ENCODE assay signal across 17 cellular contexts in genomic region chr3:126208182-126208581, GRCh38. TPM values are rescaled to one million over a fixed set of nuclear protein-coding genes. Genes with fewer than 3 reads are reported as not detected.
DNase-seq lines count a peak whose midpoint lies in the region; ATAC-seq, FAIRE-seq and TF ChIP-seq lines count a peak whose summit lies in the region.
"Had no signal": no experiment of that assay in that cellular context is flagged by ENCODE, and none has a peak within 500 bp of the region (broad histone marks: within the 10 kb centered on the region; RNA-seq: fewer than 3 reads in every experiment).

No MANE protein-coding gene starts in this region.

- ATAC-seq in K562, result no peak
- no peak for ATAC-seq in GM19023 (IDR thresholded peaks at IDR 0.05; ENCODE audit: unreplicated experiment)
- ATAC-seq: activated naive CD8-positive, alpha-beta T cell treated with anti-CD3 and anti-CD28 coated beads, Interleukin-2, amount 50 U/mL, for 24 hours had no signal

- H3K79me1 ChIP-seq in mesendoderm (ENCODE audit: low read length), result no peaks in the 10 kb centered on the region

- H3K4ac ChIP-seq in mesendoderm (ENCODE audit: low read depth, low read length), result no peak overlapping the region

- H3K4me1 ChIP-seq in K562 (replicated peaks in 1 of 2; ENCODE audit: control insufficient read depth in 2 of 2, insufficient read depth in 2 of 2, low read length in 2 of 2), result peaks cover 0 to 6% of the 10 kb centered on the region in 2 experiments; a peak in 2 of 5 replicates
- no peaks in the 10 kb centered on the region for H3K4me1 ChIP-seq in mesendoderm (ENCODE audit: control insufficient read depth, low read depth, low read length)
- peaks cover 3% of the 10 kb centered on the region for H3K4me1 ChIP-seq in ovary (ENCODE audit: insufficient read depth)

- no peaks in the 10 kb centered on the region for H3K9me1 ChIP-seq in K562 (ENCODE audit: control insufficient read depth, insufficient read depth, low read length)

- H3K27me3 ChIP-seq in K562 (ENCODE audit: control insufficient read depth in 2 of 2, insufficient read depth in 2 of 2, low read length in 2 of 2) (peaks cover 0 to 20% of the 10 kb centered on the region in 2 experiments; a peak in 3 of 5 replicates), mesendoderm (ENCODE audit: insufficient read depth, low read length, poor library complexity) (no peaks in the 10 kb centered on the region), ovary (no peaks in the 10 kb centered on the region)
- H3K27me3 ChIP-seq: sigmoid colon, uterus had no signal

- no peak overlapping the region for H2BK5ac ChIP-seq in mesendoderm (ENCODE audit: low read length)

- WGBS in K562 (ENCODE audit: insufficient coverage, low coverage, missing lambda C conversion rate), result 23% methylated on average over 2 of the region's 2 CpGs
- WGBS in mesendoderm (ENCODE audit: extremely low coverage, insufficient coverage, low lambda C conversion rate), result no CpG with 5 or more reads among the region's 2 CpGs
- WGBS in ovary, 3 donors, result 63 to 79% (median 75%) methylated on average over 2 of the region's 2 CpGs

- H3K36me3 ChIP-seq in K562 (ENCODE audit: control insufficient read depth, insufficient read depth, low read length) (no peaks in the 10 kb centered on the region), mesendoderm (ENCODE audit: control insufficient read depth, insufficient read depth, low read length) (no peaks in the 10 kb centered on the region), ovary (no peaks in the 10 kb centered on the region)
- H3K36me3 ChIP-seq: sigmoid colon, uterus had no signal

- H3K4me1 Mint-ChIP-seq in progenitor cell of endocrine pancreas (ENCODE audit: low read depth), result peaks cover 1% of the 10 kb centered on the region

- H3K27ac ChIP-seq in K562 (ENCODE audit: extremely low read depth, low read depth, low read length) (no peak overlapping the region), mesendoderm (ENCODE audit: low read depth, low read length) (no peak overlapping the region), ovary (no peak overlapping the region)
- H3K27ac ChIP-seq: sigmoid colon, uterus had no signal

- intact Hi-C loops in K562 (cut with micrococcal nuclease), result no loop called here
- intact Hi-C loops in ovary (cut with DNase I), result loop anchor here in 1 of 4 donors (10.0 kb wide), 1 partner anchor 73 kb away; no protein-coding TSS in a partner anchor

- POLR2A ChIA-PET in K562 (lab: Yijun Ruan, JAX), result no interaction called here

- no TSS peak for BruUV-seq in K562 (replicated peaks; lab: Mats Ljungman, UMichigan)

- no peak overlapping the region for H2BK15ac ChIP-seq in mesendoderm (replicated peaks; ENCODE audit: low read depth)

- in situ Hi-C loops in K562 (cut with MboI), result no loop called here

- H3K9me3 ChIP-seq in K562 (replicated peaks; ENCODE audit: control insufficient read depth, insufficient read depth, low read depth, low read length) (no peaks in the 10 kb centered on the region), ovary (no peaks in the 10 kb centered on the region)
- H3K9me3 ChIP-seq: sigmoid colon, uterus had no signal

- CTCF ChIA-PET in K562 (lab: Yijun Ruan, JAX; ENCODE audit: low intra/inter-chr PET ratio), result no interaction called here

- peaks cover 6% of the 10 kb centered on the region for H3K9me3 Mint-ChIP-seq in progenitor cell of endocrine pancreas (ENCODE audit: low read depth)
- H3K9me3 Mint-ChIP-seq: activated naive CD8-positive, alpha-beta T cell treated with anti-CD3 and anti-CD28 coated beads, Interleukin-2, amount 50 U/mL, for 24 hours; activated T-helper 1 cell treated with anti-CD3 and anti-CD28 coated beads, Interleukin-12 subunit alpha, Interleukin-12 subunit beta, Interleukin-2, Interleukin-4 antibody, amounts not matched to agents 30 ng/mL and 10 ng/mL and 1 ng/mL, durations not matched to agents 14 hours and 24 hours and 36 hours; central memory CD8-positive, alpha-beta T cell had no signal

- peak overlapping the region; percentile 2; the same call in 1 of the 2 replicates for H2AFZ ChIP-seq in K562 (ENCODE audit: low read depth, low read length)

- no peak overlapping the region for H3K27ac Mint-ChIP-seq in progenitor cell of endocrine pancreas
- H3K27ac Mint-ChIP-seq: activated naive CD8-positive, alpha-beta T cell treated with anti-CD3 and anti-CD28 coated beads, Interleukin-2, amount 50 U/mL, for 24 hours; activated T-helper 1 cell treated with anti-CD3 and anti-CD28 coated beads, Interleukin-12 subunit alpha, Interleukin-12 subunit beta, Interleukin-2, Interleukin-4 antibody, amounts not matched to agents 30 ng/mL and 10 ng/mL and 1 ng/mL, durations not matched to agents 14 hours and 24 hours and 36 hours had no signal

- no peak overlapping the region for H2AK5ac ChIP-seq in mesendoderm (ENCODE audit: low read length)

- no peak overlapping the region for H3K9ac ChIP-seq in K562 (ENCODE audit: insufficient read depth in 1 of 2, low read depth in 2 of 2, low read length in 2 of 2)
- H3K9ac ChIP-seq in mesendoderm (ENCODE audit: low read length), result no peak overlapping the region

- no peak overlapping the region for H4K5ac ChIP-seq in mesendoderm (ENCODE audit: low read length)

- no peak overlapping the region for H3K4me3 Mint-ChIP-seq in progenitor cell of endocrine pancreas (ENCODE audit: low read depth)
- H3K4me3 Mint-ChIP-seq: activated naive CD8-positive, alpha-beta T cell treated with anti-CD3 and anti-CD28 coated beads, Interleukin-2, amount 50 U/mL, for 24 hours; activated T-helper 1 cell treated with anti-CD3 and anti-CD28 coated beads, Interleukin-12 subunit alpha, Interleukin-12 subunit beta, Interleukin-2, Interleukin-4 antibody, amounts not matched to agents 30 ng/mL and 10 ng/mL and 1 ng/mL, durations not matched to agents 14 hours and 24 hours and 36 hours; central memory CD8-positive, alpha-beta T cell had no signal

- H3K23ac ChIP-seq in mesendoderm (ENCODE audit: low read length), result no peak overlapping the region

- FAIRE-seq in K562 (lab: Jason Lieb, UNC), result no peak
- FAIRE-seq: endometrium had no signal

- no peak overlapping the region for H4K8ac ChIP-seq in mesendoderm (ENCODE audit: low read depth, low read length)

- no peak overlapping the region for H2BK120ac ChIP-seq in mesendoderm (ENCODE audit: low read depth, low read length)

- TF ChIP-seq RAD21 in K562 (CRISPR knock-in tag; conservative IDR thresholded peaks at IDR 0.05 in 1 of 2, IDR thresholded peaks at IDR 0.05 in 1 of 2), result no peak

- TF ChIP-seq CTCF in AG10803 (conservative IDR thresholded peaks at IDR 0.05; ENCODE audit: low read length), result no peak
- no peak for TF ChIP-seq CTCF in K562 (IDR thresholded peaks at IDR 0.05 in 2 of 3, conservative IDR thresholded peaks at IDR 0.05 in 1 of 3; ENCODE audit: insufficient read depth in 2 of 3, low read depth in 1 of 3, low read length in 3 of 3)
- TF ChIP-seq CTCF in progenitor cell of endocrine pancreas (IDR thresholded peaks at IDR 0.05; ENCODE audit: unreplicated experiment), result no peak
- TF ChIP-seq CTCF in ovary (IDR thresholded peaks at IDR 0.05), result no peak

- no peak overlapping the region for H3K56ac ChIP-seq in mesendoderm (ENCODE audit: low read length)

- H3K18ac ChIP-seq in mesendoderm (ENCODE audit: low read length), result no peak overlapping the region

- H4K20me1 ChIP-seq in K562 (replicated peaks; ENCODE audit: control insufficient read depth, insufficient read depth, low read length), result no peaks in the 10 kb centered on the region

- DNase-seq in AG10803 (ENCODE audit: low read depth) (peak; percentile 5), M059J (ENCODE audit: low read depth) (peak; percentile 70), K562 (ENCODE audit: extremely low read depth in 1 of 4, low spot score in 3 of 4) (no peak), mesendoderm (peak; percentile 20), progenitor cell of endocrine pancreas (ENCODE audit: low spot score, unreplicated experiment) (no peak), ovary (no peak), activated gamma-delta T cell treated with Interleukin-2 at 50 U/mL for 16 hours (no peak)
- DNase-seq: activated naive CD8-positive, alpha-beta T cell treated with anti-CD3 and anti-CD28 coated beads, Interleukin-2, amount 50 U/mL, for 24 hours; stimulated activated CD4-positive, alpha-beta T cell treated with anti-CD3 and anti-CD28 coated beads, Interleukin-2, amount 100 ng/mL, for 24 hours had no signal

- H3K79me2 ChIP-seq in K562 (ENCODE audit: control insufficient read depth, insufficient read depth, low read length), result no peaks in the 10 kb centered on the region
- no peaks in the 10 kb centered on the region for H3K79me2 ChIP-seq in mesendoderm (ENCODE audit: control insufficient read depth, insufficient read depth, low read length)

- TF ChIP-seq EP300 in K562 (IDR thresholded peaks at IDR 0.05; ENCODE audit: low read length), result no peak
- no peak for TF ChIP-seq EP300 in ovary (IDR thresholded peaks at IDR 0.05)

- H3K4me2 ChIP-seq in K562 (ENCODE audit: insufficient read depth, low read length) (no peak overlapping the region), mesendoderm (ENCODE audit: low read length) (no peak overlapping the region)

- H3K4me3 ChIP-seq in AG10803 (ENCODE audit: low read length) (no peak overlapping the region), K562 (no peak overlapping the region), mesendoderm (ENCODE audit: low read length) (no peak overlapping the region), ovary (no peak overlapping the region)
- H3K4me3 ChIP-seq: sigmoid colon, uterus had no signal

- H3K27me3 Mint-ChIP-seq in progenitor cell of endocrine pancreas, result peaks cover 19% of the 10 kb centered on the region

- no peaks in the 10 kb centered on the region for H3K36me3 Mint-ChIP-seq in progenitor cell of endocrine pancreas (ENCODE audit: insufficient read depth)

- TF ChIP-seq POLR2A in K562 (conservative IDR thresholded peaks at IDR 0.05) (no peak), ovary (IDR thresholded peaks at IDR 0.05) (no peak)

RNA-seq across cellular contexts. Expression of gene ALDH1L1, which starts 27.8 kb away (rescaled TPM):
- total RNA-seq in M059J (2014; rRNA removed; shearing (Covaris generic)), result 0.54 and 1.2 TPM in 2 replicates
- 0.21 TPM in 1 of 2 replicates, not detected in the other for total RNA-seq in K562 (2011; cell fraction: chromatin; rRNA removed; ENCODE audit: low replicate concordance)
- not detected in 2 replicates for total RNA-seq in K562 (2011; cell fraction: nucleolus; rRNA removed)
- not detected in 2 replicates for total RNA-seq in K562 (2011; cell fraction: nucleoplasm; rRNA removed)
- total RNA-seq in K562 (2014; rRNA removed) (0.23 and 0.33 TPM in 2 replicates), K562 (2014; rRNA removed; fragmentation: Illumina TruSeq; extraction: Trizol) (0.51 and 0.58 TPM in 2 replicates), K562 (2015; rRNA removed; fragmentation: Illumina TruSeq; extraction: Trizol) (1.8 and 1.9 TPM in 2 replicates), K562 (2021) (0.60 and 1.5 TPM in 2 replicates), progenitor cell of endocrine pancreas (3.1 and 4.7 TPM in 2 replicates), ovary (10 to 100 TPM; 24.6 to 85.5 (median 48.8) TPM)
- polyA plus RNA-seq in K562 (2011; rRNA removed) (not detected in 2 replicates), K562 (2014; fragmentation: Illumina TruSeq; extraction: Trizol) (0.56 and 0.96 TPM in 2 replicates), K562 (2014; fragmentation: Nextera tagmentation; extraction: Ambion mirVana) (under 1 TPM; 0.06 to 0.34 TPM), K562 (2014; rRNA removed) (0.24 and 1.7 TPM in 2 replicates), ovary (10 to 100 TPM in 1 of 2 donors, 1 to 10 TPM in 1; 8.3 to 45.1 TPM)
- polyA plus RNA-seq in K562 (2011; cell fraction: cytosol; rRNA removed), result 0.03 TPM in 1 of 2 replicates, not detected in the other
- not detected in 2 replicates for polyA plus RNA-seq in K562 (2011; cell fraction: nucleus; rRNA removed)
- 0.65 and 3.8 TPM in 2 replicates for polyA plus RNA-seq in K562 (2012)
- not detected in 2 replicates for polyA minus RNA-seq in K562 (2011; rRNA and poly(A)+ RNA removed)
- not detected in 2 replicates for polyA minus RNA-seq in K562 (2011; cell fraction: cytosol; rRNA and poly(A)+ RNA removed)
- not detected in 2 replicates for polyA minus RNA-seq in K562 (2011; cell fraction: nucleus; rRNA and poly(A)+ RNA removed)
- polyA plus RNA-seq in mesendoderm (2013, experiment 1 of 2), result 0.31 TPM
- 0.31 TPM for polyA plus RNA-seq in mesendoderm (2013, experiment 2 of 2)
- total RNA-seq: activated CD8-positive, alpha-beta memory T cell treated with anti-CD3 and anti-CD28 coated beads for 36 hours; activated T-helper 1 cell treated with anti-CD3 and anti-CD28 coated beads, Interleukin-12 subunit alpha, Interleukin-12 subunit beta, Interleukin-2, Interleukin-4 antibody, amounts not matched to agents 30 ng/mL and 10 ng/mL and 1 ng/mL, durations not matched to agents 14 hours and 24 hours and 36 hours; T-helper 2 cell treated with Interferon-gamma antibody and Interleukin-4, amounts not matched to agents 100 ng/mL and 5 ng/mL, for 36 hours had no signal

Comparison
In these comparisons a context has a peak if more than half of its experiments do, and no peak if none do; other contexts are left out.
1. DNase-seq: peak in AG10803 (single experiment), M059J (single experiment) and mesendoderm (single experiment); none in K562 (0 of 4), progenitor cell of endocrine pancreas (single experiment), ovary (0 of 5) and activated gamma-delta T cell treated with Interleukin-2 at 50 U/mL for 16 hours (single experiment).